ENCODE assay signal across 24 cellular contexts in the genomic region with DNA sequence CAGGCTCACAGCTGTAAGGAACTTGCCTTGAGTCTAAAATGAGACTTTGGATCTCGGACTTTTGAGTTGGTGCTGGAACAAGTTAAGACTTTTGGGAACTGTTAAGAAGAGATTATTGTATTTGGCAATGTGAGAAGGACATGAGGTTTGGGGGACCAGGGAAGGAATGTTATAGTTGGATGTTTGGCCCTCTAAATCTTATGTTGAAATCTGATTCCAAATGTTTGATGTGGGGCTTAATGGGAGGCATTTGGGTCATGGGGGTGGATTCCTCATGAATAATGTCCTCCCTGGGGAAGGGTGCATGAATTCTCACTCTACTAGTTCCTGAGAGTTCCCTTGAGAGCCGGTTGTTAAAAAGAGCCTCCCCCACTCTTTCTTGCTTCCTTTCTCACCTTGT. TPM values are rescaled to one million over a fixed set of nuclear protein-coding genes. Genes with fewer than 3 reads are reported as not detected.
A peak's percentile ranks its signal among the peaks of the same experiment; 100 is the strongest.
DNase-seq lines count a peak whose midpoint lies in the region; ATAC-seq and TF ChIP-seq lines count a peak whose summit lies in the region.
"Had no signal": no experiment of that assay in that cellular context is flagged by ENCODE, and none has a peak within 500 bp of the region (broad histone marks: within the 10 kb centered on the region; RNA-seq: fewer than 3 reads in every experiment).

No MANE protein-coding gene starts in this region.

- TF ChIP-seq CTCF in ascending aorta (IDR thresholded peaks at IDR 0.05), result no peak
- no peak for TF ChIP-seq CTCF in smooth muscle cell (IDR thresholded peaks at IDR 0.05; ENCODE audit: borderline replicate concordance, insufficient read depth, poor library complexity, severe bottlenecking)

- no peak overlapping the region for H3K4me3 ChIP-seq in BLaER1 treated with 17β-estradiol and CSF1 and Interleukin-3, amounts not matched to agents 10 nM and 100 nM
- peak overlapping the region in 1 of 2 donors; percentile 9 for H3K4me3 ChIP-seq in ascending aorta
- H3K4me3 ChIP-seq in smooth muscle cell, result no peak overlapping the region
- H3K4me3 ChIP-seq: HAP-1 had no signal

- no peak overlapping the region for H2AFZ ChIP-seq in smooth muscle cell (ENCODE audit: low read depth)

- 0 out of 22 replicates have a peak, but pooled peaks cover 0 to 1% (median 0%) of the 10 kb centered on the region in 11 experiments for H3K27me3 ChIP-seq in BLaER1 treated with 17β-estradiol and CSF1 and Interleukin-3, amounts not matched to agents 10 nM and 100 nM
- H3K27me3 ChIP-seq in ascending aorta (no peaks in the 10 kb centered on the region), smooth muscle cell (ENCODE audit: low read depth) (no peaks in the 10 kb centered on the region)

- no peaks in the 10 kb centered on the region for H3K9me3 ChIP-seq in BLaER1 treated with 17β-estradiol and CSF1 and Interleukin-3, amounts not matched to agents 10 nM and 100 nM (replicated peaks in 1 of 11)
- no peaks in the 10 kb centered on the region for H3K9me3 ChIP-seq in ascending aorta
- no peaks in the 10 kb centered on the region for H3K9me3 ChIP-seq in smooth muscle cell (replicated peaks; ENCODE audit: low read depth)
- H3K9me3 ChIP-seq: HAP-1 had no signal

- no peaks in the 10 kb centered on the region for H3K36me3 ChIP-seq in BLaER1 treated with 17β-estradiol and CSF1 and Interleukin-3, amounts not matched to agents 10 nM and 100 nM
- H3K36me3 ChIP-seq in ascending aorta (no peaks in the 10 kb centered on the region), smooth muscle cell (ENCODE audit: low read depth) (no peaks in the 10 kb centered on the region)
- H3K36me3 ChIP-seq: HAP-1 had no signal

- H3K9ac ChIP-seq in BLaER1 treated with 17β-estradiol and CSF1 and Interleukin-3, amounts not matched to agents 10 nM and 100 nM, result no peak overlapping the region
- H3K9ac ChIP-seq in smooth muscle cell (ENCODE audit: low read depth), result no peak overlapping the region

- ATAC-seq in activated CD4-positive, CD25-positive, alpha-beta regulatory T cell treated with anti-CD3 and anti-CD28 coated beads, Interleukin-2, amount 50 U/mL, for 24 hours, result no peak
- ATAC-seq in GM21529 (IDR thresholded peaks at IDR 0.05; ENCODE audit: unreplicated experiment), result no peak
- ATAC-seq: PC-3, SK-N-SH treated with all-trans-retinoic acid at 6 μM for 48 hours had no signal

- intact Hi-C loops in ascending aorta (cut with DNase I), result no loop called here

- H4K20me1 ChIP-seq in BLaER1 treated with 17β-estradiol and CSF1 and Interleukin-3, amounts not matched to agents 10 nM and 100 nM, result no peaks in the 10 kb centered on the region; a peak in 1 of 22 replicates
- H4K20me1 ChIP-seq in smooth muscle cell (ENCODE audit: low read depth), result no peaks in the 10 kb centered on the region

- 93% methylated on average over 2 of the region's 2 CpGs for WGBS in smooth muscle cell (ENCODE audit: low lambda C conversion rate)

- H3F3A ChIP-seq in smooth muscle cell (ENCODE audit: low read depth), result no peaks in the 10 kb centered on the region

- peak overlapping the region in 7 of 11 experiments; percentile 17 to 66 (median 46); a peak in 11 of 22 replicates for H3K4me2 ChIP-seq in BLaER1 treated with 17β-estradiol and CSF1 and Interleukin-3, amounts not matched to agents 10 nM and 100 nM
- peak overlapping the region; percentile 33 for H3K4me2 ChIP-seq in smooth muscle cell

- no peak overlapping the region for H3K27ac ChIP-seq in BLaER1 treated with 17β-estradiol and CSF1 and Interleukin-3, amounts not matched to agents 10 nM and 100 nM
- peak overlapping the region; percentile 78 to 79 for H3K27ac ChIP-seq in ascending aorta
- no peak overlapping the region for H3K27ac ChIP-seq in smooth muscle cell (ENCODE audit: low read depth)

- DNase-seq in ascending aorta (ENCODE audit: low spot score in 2 of 2) (no peak), iPS-NIHi7 (ENCODE audit: extremely low spot score) (peak; percentile 5), smooth muscle cell (lab: John Stamatoyannopoulos, UW; ENCODE audit: unreplicated experiment) (no peak), NCI-H2107 treated with DMSO at 0.1 percent for 48 hours (lab: John Stamatoyannopoulos, UW; ENCODE audit: unreplicated experiment) (no peak), NCI-H1436 (lab: John Stamatoyannopoulos, UW) (no peak)
- DNase-seq: AML-193; CD4-positive, CD25-positive, alpha-beta regulatory T cell; COR-L47; DMS 273 treated with DMSO at 0.1 percent for 48 hours; GDM1; IMR-90; NCI-H1048; NCI-H1436 treated with DMSO at 0.1 percent for 48 hours; NCI-H2081 treated with DMSO at 0.1 percent for 48 hours; NCI-H226; NCI-H524; PC-3; RPMI8226; SHP77 treated with DMSO at 0.1 percent for 48 hours had no signal

- H3K79me2 ChIP-seq in smooth muscle cell (ENCODE audit: low read depth), result no peaks in the 10 kb centered on the region

- peaks cover 0 to 44% (median 25%) of the 10 kb centered on the region in 10 experiments; a peak in 14 of 20 replicates for H3K4me1 ChIP-seq in BLaER1 treated with 17β-estradiol and CSF1 and Interleukin-3, amounts not matched to agents 10 nM and 100 nM
- H3K4me1 ChIP-seq in ascending aorta (peaks cover 14 to 27% of the 10 kb centered on the region in 2 donors), smooth muscle cell (ENCODE audit: low read depth) (no peaks in the 10 kb centered on the region)
- H3K4me1 ChIP-seq: HAP-1 had no signal

RNA-seq across cellular contexts. Expression of a gene that starts 18.5 kb away (rescaled TPM):
- total RNA-seq in ascending aorta (1.2 TPM), smooth muscle cell (6.7 and 8.9 TPM in 2 replicates)
- 24.3 and 27.2 TPM in 2 replicates for polyA plus RNA-seq in smooth muscle cell

RNA-seq across cellular contexts. Expression of a gene that starts 30.6 kb away (rescaled TPM):
- 18.9 TPM for total RNA-seq in ascending aorta
- total RNA-seq in smooth muscle cell, result 13.7 and 14.8 TPM in 2 replicates
- 19.2 and 27.2 TPM in 2 replicates for polyA plus RNA-seq in smooth muscle cell

Comparison
In these comparisons a context has a peak if more than half of its experiments do, and no peak if none do; other contexts are left out.
1. H3K27ac ChIP-seq: peak in ascending aorta (2 of 2); none in BLaER1 treated with 17β-estradiol and CSF1 and Interleukin-3, amounts not matched to agents 10 nM and 100 nM (0 of 11) and smooth muscle cell (single experiment).